1 cellular context compared by ENCODE assay signal in genomic region chr19:9945319-9945966, GRCh38.
TF ChIP-seq lines count a peak whose summit lies in the region.

No MANE protein-coding gene starts in this region.

TF ChIP-seq in GM23338, 12 proteins besides CTCF, POLR2A, EP300 and RAD21 (continued from another document):
- no peak for TF ChIP-seq ZNF462 (CRISPR knock-in tag; IDR thresholded peaks at IDR 0.05)
- no peak for TF ChIP-seq EZH2phosphoT487 (IDR thresholded peaks at IDR 0.05; ENCODE audit: unreplicated experiment)
- TF ChIP-seq ETS1 (IDR thresholded peaks at IDR 0.05), result no peak
- TF ChIP-seq EZH2 (IDR thresholded peaks at IDR 0.05; ENCODE audit: low read depth, unreplicated experiment), result no peak
- TF ChIP-seq STAT1 (IDR thresholded peaks at IDR 0.05; ENCODE audit: unreplicated experiment), result no peak
- no peak for TF ChIP-seq ZNF331 (CRISPR knock-in tag; IDR thresholded peaks at IDR 0.05; ENCODE audit: low read depth)
